Comparison of ENCODE assay signal across 1 cellular context in genomic region chr6:147384737-147385710, GRCh38.
TF ChIP-seq lines count a peak whose summit lies in the region.

No MANE protein-coding gene starts in this region.

TF ChIP-seq in GM12878, 131 proteins besides CTCF, POLR2A, EP300 and RAD21 (continued from another document):
- TF ChIP-seq ATF2 (IDR thresholded peaks at IDR 0.05; ENCODE audit: low read length) (peak; percentile 46; the same call in 1 of the 2 replicates), RELB (IDR thresholded peaks at IDR 0.05; ENCODE audit: low read depth) (peak; percentile 87), IKZF2 (IDR thresholded peaks at IDR 0.05) (peak in 1 of 2 experiments; percentile 32; a peak in 1 of 4 replicates), NR2C1 (IDR thresholded peaks at IDR 0.05) (peak; percentile 27; the same call in 1 of the 2 replicates), CREB1 (IDR thresholded peaks at IDR 0.05; ENCODE audit: low read depth) (peak; percentile 14; the same call in 1 of the 2 replicates), RUNX3 (IDR thresholded peaks at IDR 0.05; ENCODE audit: low read length) (peak; percentile 64), FOS (IDR thresholded peaks at IDR 0.05; ENCODE audit: borderline replicate concordance, extremely low read depth, insufficient read length) (no peak)
